In genomic region chr14:69543341-69544249, GRCh38 we compare ENCODE assay signal across 9 cellular contexts. TPM values are rescaled to one million over a fixed set of nuclear protein-coding genes. Genes with fewer than 3 reads are reported as not detected.
DNase-seq lines count a peak whose midpoint lies in the region; ATAC-seq, FAIRE-seq and TF ChIP-seq lines count a peak whose summit lies in the region.
"Had no signal": no experiment of that assay in that cellular context is flagged by ENCODE, and none has a peak within 500 bp of the region (broad histone marks: within the 10 kb centered on the region; RNA-seq: fewer than 3 reads in every experiment).

No MANE protein-coding gene starts in this region.

- intact Hi-C loops in right lobe of liver (cut with DNase I): no loop called here

- H3K36me3 Mint-ChIP-seq in activated T-cell treated with anti-CD3 and anti-CD28 coated beads, Interleukin-2, amount 50 U/mL, for 24 hours (ENCODE audit: low read depth): no peaks in the 10 kb centered on the region
- H3K36me3 Mint-ChIP-seq in astrocyte (ENCODE audit: low read depth, unreplicated experiment): no peaks in the 10 kb centered on the region

- TF ChIP-seq POLR2A in right lobe of liver (IDR thresholded peaks at IDR 0.05): no peak

- DNase-seq in activated T-cell treated with anti-CD3 and anti-CD28 coated beads, Interleukin-2, amount 50 U/mL, for 24 hours: peak; percentile 34
- no peak for DNase-seq in activated T-cell treated with anti-CD3 and anti-CD28 coated beads for 4 hours
- DNase-seq in NOMO-1 (lab: John Stamatoyannopoulos, UW; ENCODE audit: unreplicated experiment in 2 of 2): peak; percentile 72 to 85
- DNase-seq in astrocyte (ENCODE audit: low read depth): peak; percentile 89
- peak in 1 of 3 donors; percentile 57 for DNase-seq in right lobe of liver
- no peak for DNase-seq in pons (ENCODE audit: low spot score)
- DNase-seq in GM19238 (ENCODE audit: insufficient read length, low spot score): no peak
- no peak for DNase-seq in NCI-H187 (lab: John Stamatoyannopoulos, UW)

- H3K27me3 Mint-ChIP-seq in activated T-cell treated with anti-CD3 and anti-CD28 coated beads, Interleukin-2, amount 50 U/mL, for 24 hours: peaks cover 45% of the 10 kb centered on the region
- peaks cover 20% of the 10 kb centered on the region for H3K27me3 Mint-ChIP-seq in astrocyte (ENCODE audit: low read depth, unreplicated experiment)

- H3K27me3 ChIP-seq in astrocyte (ENCODE audit: insufficient read depth, low read length) (no peaks in the 10 kb centered on the region), right lobe of liver (peaks cover 0 to 5% of the 10 kb centered on the region in 2 donors)

- 44% methylated on average over 11 of the region's 15 CpGs for WGBS in right lobe of liver (ENCODE audit: insufficient coverage, low coverage, low lambda C conversion rate, missing lambda C conversion rate)

- TF ChIP-seq CTCF in astrocyte (IDR thresholded peaks at IDR 0.05; ENCODE audit: insufficient read depth, low read depth, low read length): no peak
- TF ChIP-seq CTCF in right lobe of liver (IDR thresholded peaks at IDR 0.05): no peak

- peaks cover 13% of the 10 kb centered on the region for H3K4me1 Mint-ChIP-seq in activated T-cell treated with anti-CD3 and anti-CD28 coated beads, Interleukin-2, amount 50 U/mL, for 24 hours (ENCODE audit: low read depth)
- peaks cover 5% of the 10 kb centered on the region for H3K4me1 Mint-ChIP-seq in astrocyte (ENCODE audit: low read depth, unreplicated experiment)

- peak; percentile 60 for FAIRE-seq in astrocyte (lab: Jason Lieb, UNC)

- no peak overlapping the region for H3K27ac ChIP-seq in astrocyte (ENCODE audit: low read depth, low read length)
- no peak overlapping the region for H3K27ac ChIP-seq in right lobe of liver
- H3K27ac ChIP-seq: VCaP had no signal

- H3K9me3 Mint-ChIP-seq in activated T-cell treated with anti-CD3 and anti-CD28 coated beads, Interleukin-2, amount 50 U/mL, for 24 hours: no peaks in the 10 kb centered on the region
- no peaks in the 10 kb centered on the region for H3K9me3 Mint-ChIP-seq in astrocyte (ENCODE audit: unreplicated experiment)

- H3K9ac ChIP-seq in astrocyte (ENCODE audit: low read length): no peak overlapping the region

- no peaks in the 10 kb centered on the region for H4K20me1 ChIP-seq in astrocyte (ENCODE audit: insufficient read depth, low read length)

- H3K79me2 ChIP-seq in astrocyte (ENCODE audit: insufficient read depth, low read length): no peaks in the 10 kb centered on the region

- no peak overlapping the region for H3K27ac Mint-ChIP-seq in activated T-cell treated with anti-CD3 and anti-CD28 coated beads, Interleukin-2, amount 50 U/mL, for 24 hours
- H3K27ac Mint-ChIP-seq in astrocyte (ENCODE audit: unreplicated experiment): peak overlapping the region; percentile 29

- ATAC-seq in right lobe of liver: peak; percentile 14 to 74 (median 30)

- H3K4me2 ChIP-seq in astrocyte (ENCODE audit: low read length): peak overlapping the region; percentile 20

- H2AFZ ChIP-seq in astrocyte (ENCODE audit: low read depth, low read length): no peak overlapping the region

- H3K4me1 ChIP-seq in astrocyte (ENCODE audit: insufficient read depth, low read length): peaks cover 3% of the 10 kb centered on the region
- H3K4me1 ChIP-seq in right lobe of liver: peaks cover 0 to 10% (median 4%) of the 10 kb centered on the region in 4 donors

- no peak overlapping the region for H3K4me3 ChIP-seq in astrocyte (ENCODE audit: insufficient read depth, low read depth, low read length)
- H3K4me3 ChIP-seq in right lobe of liver: no peak overlapping the region

- no peak overlapping the region for H3K4me3 Mint-ChIP-seq in activated T-cell treated with anti-CD3 and anti-CD28 coated beads, Interleukin-2, amount 50 U/mL, for 24 hours
- no peak overlapping the region for H3K4me3 Mint-ChIP-seq in astrocyte (ENCODE audit: unreplicated experiment)

- H3K9me3 ChIP-seq in astrocyte (ENCODE audit: insufficient read depth, low read depth, low read length): no peaks in the 10 kb centered on the region
- no peaks in the 10 kb centered on the region for H3K9me3 ChIP-seq in right lobe of liver

- H3K36me3 ChIP-seq in astrocyte (ENCODE audit: insufficient read depth, low read length) (no peaks in the 10 kb centered on the region), right lobe of liver (no peaks in the 10 kb centered on the region)

RNA-seq across cellular contexts. Expression of gene CCDC177, which starts 31.1 kb away (rescaled TPM):
- total RNA-seq in astrocyte (not detected in 2 replicates), right lobe of liver (under 1 TPM in 3 of 6 experiments, not detected in 3; 0.06 to 0.11 (median 0.07) TPM)

RNA-seq across cellular contexts. Expression of gene PLEKHD1, which starts 59.1 kb away (rescaled TPM):
- 0.05 and 0.14 TPM in 2 replicates for total RNA-seq in astrocyte
- under 1 TPM in 1 of 6 experiments, not detected in 5; 0.04 TPM for total RNA-seq in right lobe of liver

Comparison
In these comparisons a context has a peak if more than half of its experiments do, and no peak if none do; other contexts are left out.
1. DNase-seq: peak in activated T-cell treated with anti-CD3 and anti-CD28 coated beads, Interleukin-2, amount 50 U/mL, for 24 hours (single experiment), NOMO-1 (2 of 2) and astrocyte (single experiment); none in activated T-cell treated with anti-CD3 and anti-CD28 coated beads for 4 hours (single experiment), pons (single experiment), GM19238 (single experiment) and NCI-H187 (0 of 2).